Comparison of ENCODE assay signal across 25 cellular contexts in genomic region chr11:959608-960007, GRCh38. TPM values are rescaled to one million over a fixed set of nuclear protein-coding genes. Genes with fewer than 3 reads are reported as not detected.
DNase-seq lines count a peak whose midpoint lies in the region; ATAC-seq, FAIRE-seq and TF ChIP-seq lines count a peak whose summit lies in the region.
"Had no signal": no experiment of that assay in that cellular context is flagged by ENCODE, and none has a peak within 500 bp of the region (broad histone marks: within the 10 kb centered on the region; RNA-seq: fewer than 3 reads in every experiment).

No MANE protein-coding gene starts in this region.

- no peaks in the 10 kb centered on the region for H3K9me3 Mint-ChIP-seq in activated T-cell treated with anti-CD3 and anti-CD28 coated beads, Interleukin-2, amount 50 U/mL, for 24 hours
- H3K9me3 Mint-ChIP-seq in activated T-helper 1 cell treated with anti-CD3 and anti-CD28 coated beads, Interleukin-12 subunit alpha, Interleukin-12 subunit beta, Interleukin-2, Interleukin-4 antibody, amounts not matched to agents 30 ng/mL and 10 ng/mL and 1 ng/mL, durations not matched to agents 14 hours and 24 hours and 36 hours = no peaks in the 10 kb centered on the region
- H3K9me3 Mint-ChIP-seq: IgD-negative memory B cell had no signal

- peaks cover 72% of the 10 kb centered on the region for H3K36me3 Mint-ChIP-seq in activated T-cell treated with anti-CD3 and anti-CD28 coated beads, Interleukin-2, amount 50 U/mL, for 24 hours (ENCODE audit: low read depth)
- peaks cover 18% of the 10 kb centered on the region for H3K36me3 Mint-ChIP-seq in activated T-helper 1 cell treated with anti-CD3 and anti-CD28 coated beads, Interleukin-12 subunit alpha, Interleukin-12 subunit beta, Interleukin-2, Interleukin-4 antibody, amounts not matched to agents 30 ng/mL and 10 ng/mL and 1 ng/mL, durations not matched to agents 14 hours and 24 hours and 36 hours (ENCODE audit: low read depth)

- H3K9ac ChIP-seq in HepG2 (ENCODE audit: insufficient read depth, low read depth, low read length) = no peak overlapping the region

- no peak for FAIRE-seq in HepG2 (lab: Jason Lieb, UNC)
- FAIRE-seq: HTR-8/SVneo had no signal

- DNase-seq in activated T-cell treated with anti-CD3 and anti-CD28 coated beads, Interleukin-2, amount 50 U/mL, for 24 hours = no peak
- no peak for DNase-seq in activated T-cell treated with anti-CD3 and anti-CD28 coated beads for 4 hours
- peak; percentile 29 to 31 for DNase-seq in dermis microvascular lymphatic vessel endothelial cell (ENCODE audit: low read depth in 2 of 2)
- DNase-seq in HepG2 (ENCODE audit: low spot score) = peak; percentile 63
- DNase-seq in renal cortical epithelial cell (ENCODE audit: low read depth) = peak; percentile 30
- DNase-seq in activated T-helper 1 cell treated with anti-CD3 and anti-CD28 coated beads, Interleukin-12 subunit alpha, Interleukin-12 subunit beta, Interleukin-2, Interleukin-4 antibody, amounts not matched to agents 30 ng/mL and 10 ng/mL and 1 ng/mL, durations not matched to agents 14 hours and 24 hours and 36 hours (ENCODE audit: low spot score) = no peak
- DNase-seq in Ammon's horn (ENCODE audit: low spot score) = no peak
- DNase-seq: AML-193, DMS 273 treated with DMSO at 0.1 percent for 48 hours, DND-41, Kasumi-1, MG63, NCI-H1092, NCI-H146, NCI-H2081, NCI-H510A treated with DMSO at 0.1 percent for 48 hours, NCI-H82, OCI-M1, SHP77 had no signal

- TF ChIP-seq RAD21 in HepG2 (CRISPR knock-in tag; IDR thresholded peaks at IDR 0.05) = no peak

- no peaks in the 10 kb centered on the region for H3K27me3 ChIP-seq in HepG2 (ENCODE audit: control insufficient read depth in 1 of 2, insufficient read depth in 2 of 2, low read length in 2 of 2)
- H3K27me3 ChIP-seq: MG63 had no signal

- H3K4me3 ChIP-seq in HepG2 (replicated peaks in 1 of 3; ENCODE audit: insufficient read depth in 1 of 3, low read depth in 2 of 3, low read length in 3 of 3) = no peak overlapping the region
- H3K4me3 ChIP-seq: HAP-1, MG63 had no signal

- H2AFZ ChIP-seq in HepG2 (ENCODE audit: low read length) = no peak overlapping the region

- 0 out of 2 replicates have a peak, but pooled peaks cover 3% of the 10 kb centered on the region for H4K20me1 ChIP-seq in HepG2 (ENCODE audit: insufficient read depth, low read length)

- H3K27me3 Mint-ChIP-seq in activated T-cell treated with anti-CD3 and anti-CD28 coated beads, Interleukin-2, amount 50 U/mL, for 24 hours = no peaks in the 10 kb centered on the region
- no peaks in the 10 kb centered on the region for H3K27me3 Mint-ChIP-seq in activated T-helper 1 cell treated with anti-CD3 and anti-CD28 coated beads, Interleukin-12 subunit alpha, Interleukin-12 subunit beta, Interleukin-2, Interleukin-4 antibody, amounts not matched to agents 30 ng/mL and 10 ng/mL and 1 ng/mL, durations not matched to agents 14 hours and 24 hours and 36 hours (ENCODE audit: insufficient read depth)
- H3K27me3 Mint-ChIP-seq: IgD-negative memory B cell had no signal

- no peak overlapping the region for H3K4me2 ChIP-seq in HepG2 (ENCODE audit: low read depth, low read length)

- peaks cover 6% of the 10 kb centered on the region for H3K4me1 Mint-ChIP-seq in activated T-cell treated with anti-CD3 and anti-CD28 coated beads, Interleukin-2, amount 50 U/mL, for 24 hours (ENCODE audit: low read depth)
- no peaks in the 10 kb centered on the region for H3K4me1 Mint-ChIP-seq in activated T-helper 1 cell treated with anti-CD3 and anti-CD28 coated beads, Interleukin-12 subunit alpha, Interleukin-12 subunit beta, Interleukin-2, Interleukin-4 antibody, amounts not matched to agents 30 ng/mL and 10 ng/mL and 1 ng/mL, durations not matched to agents 14 hours and 24 hours and 36 hours (ENCODE audit: low read depth)

- intact Hi-C loops in HepG2 (cut with micrococcal nuclease; ENCODE audit: unreplicated experiment) = loop anchor here (1.0 kb wide), 1 partner anchor 37 kb away; no protein-coding TSS in a partner anchor
- intact Hi-C loops in activated T-helper 1 cell treated with anti-CD3 and anti-CD28 coated beads, Interleukin-12 subunit alpha, Interleukin-12 subunit beta, Interleukin-2, Interleukin-4 antibody, amounts not matched to agents 30 ng/mL and 10 ng/mL and 1 ng/mL, durations not matched to agents 14 hours and 24 hours and 36 hours (cut with micrococcal nuclease) = no loop called here

- ATAC-seq in HepG2 (peak; percentile 90), HG03097 (IDR thresholded peaks at IDR 0.05; ENCODE audit: low FRiP score, unreplicated experiment) (no peak)

- no peak for TF ChIP-seq POLR2A in HepG2 (IDR thresholded peaks at IDR 0.05; ENCODE audit: insufficient read depth in 1 of 2, low read depth in 2 of 2, low read length in 2 of 2)

- CTCF ChIA-PET in HepG2 (lab: Yijun Ruan, JAX; ENCODE audit: low intra/inter-chr PET ratio, low total read pairs) = interaction anchor here (1.2 kb wide), 1 partner anchor 61 kb away, joined by 4 read pairs; no protein-coding TSS in a partner anchor

- BruUV-seq in HepG2 (replicated peaks; lab: Mats Ljungman, UMichigan) = no TSS peak

- WGBS in HepG2 (ENCODE audit: low lambda C conversion rate) = 60% methylated on average over 4 of the region's 10 CpGs

- peaks cover 29% of the 10 kb centered on the region for H3K79me2 ChIP-seq in HepG2 (ENCODE audit: insufficient read depth, low read length)

- TF ChIP-seq EP300 in HepG2 (IDR thresholded peaks at IDR 0.05; ENCODE audit: low read depth in 2 of 2, low read length in 2 of 2) = no peak
- TF ChIP-seq EP300 in HepG2 (CRISPR knock-in tag; IDR thresholded peaks at IDR 0.05; ENCODE audit: borderline replicate concordance) = no peak

- in situ Hi-C loops in HepG2 (cut with HindIII; ENCODE audit: extremely low pct_ligation_motif_present, low pct_unique_long_range_greater_than_20kb) = no loop called here

- peak; percentile 52 for TF ChIP-seq CTCF in HepG2 (CRISPR knock-in tag; IDR thresholded peaks at IDR 0.05)

- no peak overlapping the region for H3K27ac ChIP-seq in HepG2 (ENCODE audit: extremely low read length, insufficient read depth, low read length)
- H3K27ac ChIP-seq: 22Rv1 had no signal

- H3K36me3 ChIP-seq in HepG2 (replicated peaks in 1 of 2; ENCODE audit: control insufficient read depth in 1 of 2, insufficient read depth in 2 of 2, low read length in 2 of 2) = peaks cover 10 to 43% of the 10 kb centered on the region in 2 experiments

- H3K4me1 ChIP-seq in HepG2 (ENCODE audit: insufficient read depth, low read length) = peaks cover 37% of the 10 kb centered on the region

- POLR2A ChIA-PET in HepG2 (lab: Yijun Ruan, JAX) = no interaction called here

- H3K27ac Mint-ChIP-seq in activated T-cell treated with anti-CD3 and anti-CD28 coated beads, Interleukin-2, amount 50 U/mL, for 24 hours = peak overlapping the region; percentile 18
- no peak overlapping the region for H3K27ac Mint-ChIP-seq in activated T-helper 1 cell treated with anti-CD3 and anti-CD28 coated beads, Interleukin-12 subunit alpha, Interleukin-12 subunit beta, Interleukin-2, Interleukin-4 antibody, amounts not matched to agents 30 ng/mL and 10 ng/mL and 1 ng/mL, durations not matched to agents 14 hours and 24 hours and 36 hours
- H3K27ac Mint-ChIP-seq: IgD-negative memory B cell had no signal

- no peaks in the 10 kb centered on the region for H3K9me3 ChIP-seq in HepG2 (ENCODE audit: low read length)
- H3K9me3 ChIP-seq: HAP-1, MG63 had no signal

- no peak overlapping the region for H3K4me3 Mint-ChIP-seq in activated T-cell treated with anti-CD3 and anti-CD28 coated beads, Interleukin-2, amount 50 U/mL, for 24 hours
- no peak overlapping the region for H3K4me3 Mint-ChIP-seq in activated T-helper 1 cell treated with anti-CD3 and anti-CD28 coated beads, Interleukin-12 subunit alpha, Interleukin-12 subunit beta, Interleukin-2, Interleukin-4 antibody, amounts not matched to agents 30 ng/mL and 10 ng/mL and 1 ng/mL, durations not matched to agents 14 hours and 24 hours and 36 hours
- H3K4me3 Mint-ChIP-seq: CD14-positive monocyte, IgD-negative memory B cell had no signal

RNA-seq across cellular contexts. Expression of gene AP2A2, which starts 33.9 kb away (rescaled TPM):
- total RNA-seq in dermis microvascular lymphatic vessel endothelial cell (25.9 and 37.6 TPM in 2 replicates), HepG2 (2016; rRNA removed; fragmentation: Illumina TruSeq; extraction: Trizol) (25.7 and 25.9 TPM in 2 replicates), renal cortical epithelial cell (20.1 and 97.3 TPM in 2 replicates)
- total RNA-seq in HepG2 (2016; cell fraction: cytosol; rRNA removed; fragmentation: Illumina TruSeq; extraction: Trizol; ENCODE audit: low read depth) = 22.1 and 25.6 TPM in 2 replicates
- total RNA-seq in HepG2 (2016; cell fraction: insoluble cytoplasmic fraction; rRNA removed; fragmentation: Illumina TruSeq; extraction: Trizol) = 21.5 and 27.6 TPM in 2 replicates
- total RNA-seq in HepG2 (2016; cell fraction: membrane; rRNA removed; fragmentation: Illumina TruSeq; extraction: Trizol) = 26.2 and 26.6 TPM in 2 replicates
- 26.6 and 31.5 TPM in 2 replicates for total RNA-seq in HepG2 (2016; cell fraction: nucleus; rRNA removed; fragmentation: Illumina TruSeq; extraction: Trizol)
- 74.5 and 75.7 TPM in 2 replicates for polyA plus RNA-seq in HepG2 (2011; rRNA removed)
- 39.6 and 44.6 TPM in 2 replicates for polyA plus RNA-seq in HepG2 (2011; cell fraction: cytosol; rRNA removed)
- polyA plus RNA-seq in HepG2 (2011; cell fraction: nucleus; rRNA removed) = 182 and 223 TPM in 2 replicates
- polyA plus RNA-seq in HepG2 (2012) = 56.1 and 60.7 TPM in 2 replicates
- 7.3 and 8.2 TPM in 2 replicates for polyA plus RNA-seq in HepG2 (2016; cell fraction: cytosol; fragmentation: Illumina TruSeq; extraction: Trizol; ENCODE audit: low read depth)
- polyA plus RNA-seq in HepG2 (2016; cell fraction: insoluble cytoplasmic fraction; fragmentation: Illumina TruSeq; extraction: Trizol; ENCODE audit: low read depth) = 31.3 and 36.3 TPM in 2 replicates
- 16.2 and 21.0 TPM in 2 replicates for polyA plus RNA-seq in HepG2 (2016; cell fraction: membrane; fragmentation: Illumina TruSeq; extraction: Trizol; ENCODE audit: low read depth)
- 75.2 and 92.2 TPM in 2 replicates for polyA plus RNA-seq in HepG2 (2016; cell fraction: nucleus; fragmentation: Illumina TruSeq; extraction: Trizol; ENCODE audit: insufficient read depth, low read depth)
- polyA minus RNA-seq in HepG2 (2011; rRNA and poly(A)+ RNA removed; ENCODE audit: low replicate concordance) = 90.1 and 145 TPM in 2 replicates
- polyA minus RNA-seq in HepG2 (2011; cell fraction: cytosol; rRNA and poly(A)+ RNA removed) = 78.0 and 102 TPM in 2 replicates
- polyA minus RNA-seq in HepG2 (2011; cell fraction: nucleus; rRNA and poly(A)+ RNA removed) = 65.8 and 74.2 TPM in 2 replicates
- 49.7 and 60.4 TPM in 2 replicates for total RNA-seq in activated T-helper 1 cell treated with anti-CD3 and anti-CD28 coated beads, Interleukin-12 subunit alpha, Interleukin-12 subunit beta, Interleukin-2, Interleukin-4 antibody, amounts not matched to agents 30 ng/mL and 10 ng/mL and 1 ng/mL, durations not matched to agents 14 hours and 24 hours and 36 hours

RNA-seq across cellular contexts. Expression of gene CHID1, which starts 49.0 kb away (rescaled TPM):
- total RNA-seq in dermis microvascular lymphatic vessel endothelial cell = 29.5 and 39.8 TPM in 2 replicates
- 39.6 and 65.1 TPM in 2 replicates for total RNA-seq in HepG2 (2016; rRNA removed; fragmentation: Illumina TruSeq; extraction: Trizol)
- total RNA-seq in HepG2 (2016; cell fraction: cytosol; rRNA removed; fragmentation: Illumina TruSeq; extraction: Trizol; ENCODE audit: low read depth) = 33.8 and 46.6 TPM in 2 replicates
- total RNA-seq in HepG2 (2016; cell fraction: insoluble cytoplasmic fraction; rRNA removed; fragmentation: Illumina TruSeq; extraction: Trizol) = 38.9 and 71.7 TPM in 2 replicates
- 45.9 and 51.6 TPM in 2 replicates for total RNA-seq in HepG2 (2016; cell fraction: membrane; rRNA removed; fragmentation: Illumina TruSeq; extraction: Trizol)
- total RNA-seq in HepG2 (2016; cell fraction: nucleus; rRNA removed; fragmentation: Illumina TruSeq; extraction: Trizol) = 60.6 and 61.3 TPM in 2 replicates
- polyA plus RNA-seq in HepG2 (2011; rRNA removed) = 93.6 and 102 TPM in 2 replicates
- polyA plus RNA-seq in HepG2 (2011; cell fraction: cytosol; rRNA removed) = 113 and 124 TPM in 2 replicates
- polyA plus RNA-seq in HepG2 (2011; cell fraction: nucleus; rRNA removed) = 70.7 and 76.1 TPM in 2 replicates
- 49.7 and 66.2 TPM in 2 replicates for polyA plus RNA-seq in HepG2 (2012)
- polyA plus RNA-seq in HepG2 (2016; cell fraction: cytosol; fragmentation: Illumina TruSeq; extraction: Trizol; ENCODE audit: low read depth) = 34.4 and 49.9 TPM in 2 replicates
- polyA plus RNA-seq in HepG2 (2016; cell fraction: insoluble cytoplasmic fraction; fragmentation: Illumina TruSeq; extraction: Trizol; ENCODE audit: low read depth) = 41.0 and 42.5 TPM in 2 replicates
- polyA plus RNA-seq in HepG2 (2016; cell fraction: membrane; fragmentation: Illumina TruSeq; extraction: Trizol; ENCODE audit: low read depth) = 38.3 and 51.4 TPM in 2 replicates
- polyA plus RNA-seq in HepG2 (2016; cell fraction: nucleus; fragmentation: Illumina TruSeq; extraction: Trizol; ENCODE audit: insufficient read depth, low read depth) = 96.7 and 105 TPM in 2 replicates
- polyA minus RNA-seq in HepG2 (2011; rRNA and poly(A)+ RNA removed; ENCODE audit: low replicate concordance) = 40.3 and 91.1 TPM in 2 replicates
- polyA minus RNA-seq in HepG2 (2011; cell fraction: cytosol; rRNA and poly(A)+ RNA removed) = 32.6 and 33.2 TPM in 2 replicates
- 25.8 and 26.1 TPM in 2 replicates for polyA minus RNA-seq in HepG2 (2011; cell fraction: nucleus; rRNA and poly(A)+ RNA removed)
- total RNA-seq in renal cortical epithelial cell = 35.3 and 83.9 TPM in 2 replicates
- total RNA-seq in activated T-helper 1 cell treated with anti-CD3 and anti-CD28 coated beads, Interleukin-12 subunit alpha, Interleukin-12 subunit beta, Interleukin-2, Interleukin-4 antibody, amounts not matched to agents 30 ng/mL and 10 ng/mL and 1 ng/mL, durations not matched to agents 14 hours and 24 hours and 36 hours = 108 and 110 TPM in 2 replicates

Comparison
In these comparisons a context has a peak if more than half of its experiments do, and no peak if none do; other contexts are left out.
1. DNase-seq: peak in dermis microvascular lymphatic vessel endothelial cell (2 of 2), HepG2 (single experiment) and renal cortical epithelial cell (single experiment); none in activated T-cell treated with anti-CD3 and anti-CD28 coated beads, Interleukin-2, amount 50 U/mL, for 24 hours (single experiment), activated T-cell treated with anti-CD3 and anti-CD28 coated beads for 4 hours (single experiment), activated T-helper 1 cell treated with anti-CD3 and anti-CD28 coated beads, Interleukin-12 subunit alpha, Interleukin-12 subunit beta, Interleukin-2, Interleukin-4 antibody, amounts not matched to agents 30 ng/mL and 10 ng/mL and 1 ng/mL, durations not matched to agents 14 hours and 24 hours and 36 hours (single experiment) and Ammon's horn (single experiment).